In the genomic region with DNA sequence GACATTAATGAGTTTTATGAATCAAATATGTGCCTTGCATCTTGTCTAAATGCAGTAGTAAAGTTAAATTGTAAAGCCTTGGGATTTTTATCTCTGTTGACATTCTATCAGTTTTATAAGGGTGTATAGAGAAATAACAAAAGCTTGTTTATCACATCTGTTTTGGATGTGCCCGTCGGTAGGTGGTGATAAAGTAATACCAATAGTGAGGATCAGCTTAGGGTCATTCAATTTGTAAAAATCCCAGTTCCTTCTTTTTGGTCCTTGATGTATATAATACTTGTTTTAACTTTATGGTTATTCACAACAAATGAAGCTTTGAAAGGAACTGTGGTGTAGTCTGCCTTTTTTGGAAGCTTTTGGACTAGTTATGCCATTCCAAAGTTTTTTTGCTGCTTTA, we compare ENCODE assay signal across 2 cellular contexts.
TF ChIP-seq lines count a peak whose summit lies in the region.

No MANE protein-coding gene starts in this region.

TF ChIP-seq in liver, 16 proteins besides CTCF, POLR2A, EP300 and RAD21:
- TF ChIP-seq, protein P1, sequence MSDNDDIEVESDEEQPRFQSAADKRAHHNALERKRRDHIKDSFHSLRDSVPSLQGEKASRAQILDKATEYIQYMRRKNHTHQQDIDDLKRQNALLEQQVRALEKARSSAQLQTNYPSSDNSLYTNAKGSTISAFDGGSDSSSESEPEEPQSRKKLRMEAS (IDR thresholded peaks at IDR 0.05), result no peak
- TF ChIP-seq JUND (IDR thresholded peaks at IDR 0.05) (no peak), SP1 (IDR thresholded peaks at IDR 0.05) (no peak), REST (IDR thresholded peaks at IDR 0.05) (no peak), RXRA (IDR thresholded peaks at IDR 0.05) (no peak), GABPA (IDR thresholded peaks at IDR 0.05 in 1 of 2, conservative IDR thresholded peaks at IDR 0.05 in 1 of 2) (no peak), HNF4A (conservative IDR thresholded peaks at IDR 0.05) (no peak)

TF ChIP-seq in HepG2, 621 proteins besides CTCF, POLR2A, EP300 and RAD21 (continued from another document):
- TF ChIP-seq ZNF329 (CRISPR knock-in tag; IDR thresholded peaks at IDR 0.05; ENCODE audit: low read depth) (no peak), ZNF460 (CRISPR knock-in tag; IDR thresholded peaks at IDR 0.05; ENCODE audit: borderline replicate concordance) (no peak), ZNF768 (CRISPR knock-in tag; IDR thresholded peaks at IDR 0.05) (no peak), ZNF549 (CRISPR knock-in tag; IDR thresholded peaks at IDR 0.05) (no peak), NFIC (IDR thresholded peaks at IDR 0.05; ENCODE audit: low read length) (no peak)
- TF ChIP-seq, protein P2, sequence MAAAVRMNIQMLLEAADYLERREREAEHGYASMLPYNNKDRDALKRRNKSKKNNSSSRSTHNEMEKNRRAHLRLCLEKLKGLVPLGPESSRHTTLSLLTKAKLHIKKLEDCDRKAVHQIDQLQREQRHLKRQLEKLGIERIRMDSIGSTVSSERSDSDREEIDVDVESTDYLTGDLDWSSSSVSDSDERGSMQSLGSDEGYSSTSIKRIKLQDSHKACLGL (CRISPR knock-in tag; IDR thresholded peaks at IDR 0.05), result no peak
TF ChIP-seq in HepG2: peak in this region for 0.
